9 cellular contexts compared by ENCODE assay signal in the genomic region with DNA sequence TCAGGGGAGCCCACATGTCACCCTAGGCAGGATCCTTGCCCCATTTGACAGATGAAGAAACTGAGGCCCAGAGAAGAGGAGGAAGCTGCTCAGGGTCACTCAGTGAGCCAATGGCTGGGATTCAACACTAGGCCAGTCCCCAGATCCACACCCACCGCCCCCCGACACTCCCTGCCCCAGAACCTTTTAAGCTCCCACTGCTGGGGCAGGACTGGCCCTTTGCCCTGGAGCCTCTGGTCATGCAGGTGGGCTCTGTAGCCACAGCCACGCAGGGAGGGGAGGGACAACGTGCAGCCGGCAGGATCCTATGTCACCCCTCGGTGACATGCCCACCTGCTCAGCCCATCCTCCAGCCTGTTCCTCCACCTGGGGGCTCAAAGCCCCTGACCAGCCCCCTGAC.
"Had no signal": no experiment of that assay in that cellular context is flagged by ENCODE, and none has a peak within 500 bp of the region (broad histone marks: within the 10 kb centered on the region; RNA-seq: fewer than 3 reads in every experiment).

No MANE protein-coding gene starts in this region.

- H3K4me1 ChIP-seq: HAP-1 had no signal

- H3K27ac Mint-ChIP-seq: HFFc6 had no signal

- H3K9me3 Mint-ChIP-seq: HFFc6, IgD-negative memory B cell had no signal

- H3K4me3 ChIP-seq: GM23248, HAP-1 had no signal

- H3K36me3 ChIP-seq: HAP-1 had no signal

- H3K27ac ChIP-seq: GM23248, HL-60 had no signal

- H3K9me3 ChIP-seq: HAP-1 had no signal

- H3K36me3 Mint-ChIP-seq: IgD-negative memory B cell had no signal

- H2AFZ ChIP-seq: GM23248 had no signal

- DNase-seq: GM23248, GOT3, H7, HFFc6 had no signal

- H3K4me1 Mint-ChIP-seq: IgD-negative memory B cell had no signal

- H3K9ac ChIP-seq: GM23248 had no signal

- H3K4me3 Mint-ChIP-seq: HFFc6, IgD-negative memory B cell had no signal

- ATAC-seq: HCT116, HepG2 had no signal
